Comparison of ENCODE assay signal across 9 cellular contexts in the genomic region with DNA sequence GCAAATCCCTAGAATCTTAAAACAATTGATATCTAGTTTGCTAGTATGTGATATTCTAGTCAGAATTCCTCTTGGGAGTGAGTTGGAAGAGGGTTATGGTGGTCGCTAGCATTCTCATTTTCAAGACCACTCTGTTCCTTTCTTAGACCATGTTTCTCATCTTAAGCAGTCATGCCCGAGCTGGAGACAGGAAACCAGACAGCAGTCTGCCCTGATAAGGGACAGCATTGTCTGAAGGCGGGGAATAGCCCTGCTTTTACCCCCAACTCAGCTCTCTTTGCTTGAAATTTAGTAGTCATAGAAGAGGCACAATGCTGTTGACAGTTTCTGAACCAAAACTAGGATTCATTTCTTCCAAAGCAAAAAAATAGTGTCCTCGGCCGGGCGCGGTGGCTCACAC. TPM values are rescaled to one million over a fixed set of nuclear protein-coding genes. Genes with fewer than 3 reads are reported as not detected.
DNase-seq lines count a peak whose midpoint lies in the region; ATAC-seq and TF ChIP-seq lines count a peak whose summit lies in the region.
"Had no signal": no experiment of that assay in that cellular context is flagged by ENCODE, and none has a peak within 500 bp of the region (broad histone marks: within the 10 kb centered on the region; RNA-seq: fewer than 3 reads in every experiment).

No MANE protein-coding gene starts in this region.

- peak overlapping the region; percentile 55 to 61 for H3K4me3 Mint-ChIP-seq in effector memory CD8-positive, alpha-beta T cell
- peak overlapping the region; percentile 74 for H3K4me3 Mint-ChIP-seq in natural killer cell treated with Interleukin-12 subunit alpha and Interleukin-12 subunit beta and Interleukin-15 and Interleukin-18, amount 100 ng/mL, for 72 hours

- H3K36me3 Mint-ChIP-seq in effector memory CD8-positive, alpha-beta T cell (ENCODE audit: insufficient read depth), result peaks cover 64% of the 10 kb centered on the region
- H3K36me3 Mint-ChIP-seq in natural killer cell treated with Interleukin-12 subunit alpha and Interleukin-12 subunit beta and Interleukin-15 and Interleukin-18, amount 100 ng/mL, for 72 hours, result peaks cover 5% of the 10 kb centered on the region

- H3K4me2 ChIP-seq in MM.1S (ENCODE audit: low read depth, low read length), result peak overlapping the region; percentile 82

- H4K20me1 ChIP-seq in MM.1S (ENCODE audit: insufficient read depth, low read length), result no peaks in the 10 kb centered on the region

- H3K9me3 ChIP-seq in MM.1S (replicated peaks; ENCODE audit: insufficient read depth, low read length), result no peaks in the 10 kb centered on the region

- no peak for ATAC-seq in effector memory CD8-positive, alpha-beta T cell (replicated peaks)
- no peak for ATAC-seq in natural killer cell treated with Interleukin-12 subunit alpha and Interleukin-12 subunit beta and Interleukin-15 and Interleukin-18, amount 100 ng/mL, for 72 hours

- TF ChIP-seq CTCF in 22Rv1 (IDR thresholded peaks at IDR 0.05), result no peak
- no peak for TF ChIP-seq CTCF in MM.1S (IDR thresholded peaks at IDR 0.05; ENCODE audit: low read length)

- peaks cover 52% of the 10 kb centered on the region for H3F3A ChIP-seq in MM.1S (ENCODE audit: insufficient read depth, low read length)

- peaks cover 62 to 82% of the 10 kb centered on the region in 2 donors for H3K4me1 Mint-ChIP-seq in effector memory CD8-positive, alpha-beta T cell (ENCODE audit: low read depth in 2 of 2)
- H3K4me1 Mint-ChIP-seq in natural killer cell treated with Interleukin-12 subunit alpha and Interleukin-12 subunit beta and Interleukin-15 and Interleukin-18, amount 100 ng/mL, for 72 hours (ENCODE audit: low read depth in 2 of 2), result peaks cover 67 to 80% of the 10 kb centered on the region in 2 donors

- H3K79me2 ChIP-seq in MM.1S (ENCODE audit: low read length), result peaks cover 96% of the 10 kb centered on the region

- peak overlapping the region; percentile 83 to 98 for H3K27ac Mint-ChIP-seq in effector memory CD8-positive, alpha-beta T cell
- H3K27ac Mint-ChIP-seq in natural killer cell treated with Interleukin-12 subunit alpha and Interleukin-12 subunit beta and Interleukin-15 and Interleukin-18, amount 100 ng/mL, for 72 hours, result peak overlapping the region; percentile 93 to 96

- 0 out of 2 replicates have a peak overlapping the region, but pooled peaks have one; percentile 73 for H3K9ac ChIP-seq in MM.1S (ENCODE audit: low read length)

- H3K4me1 ChIP-seq in MM.1S (ENCODE audit: low read length), result peaks cover 64% of the 10 kb centered on the region

- no peaks in the 10 kb centered on the region for H3K9me3 Mint-ChIP-seq in effector memory CD8-positive, alpha-beta T cell
- H3K9me3 Mint-ChIP-seq in natural killer cell treated with Interleukin-12 subunit alpha and Interleukin-12 subunit beta and Interleukin-15 and Interleukin-18, amount 100 ng/mL, for 72 hours, result no peaks in the 10 kb centered on the region

- peak overlapping the region; percentile 92 for H3K27ac ChIP-seq in 22Rv1
- peak overlapping the region; percentile 91; the same call in 1 of the 2 replicates for H3K27ac ChIP-seq in MM.1S (ENCODE audit: low read length)

- no peak overlapping the region for H2AFZ ChIP-seq in MM.1S (ENCODE audit: low read length)

- no peaks in the 10 kb centered on the region for H3K36me3 ChIP-seq in MM.1S (replicated peaks; ENCODE audit: insufficient read depth, low read length)

- 0 out of 2 replicates have a peak overlapping the region, but pooled peaks have one; percentile 14 for H3K4me3 ChIP-seq in MM.1S (ENCODE audit: low read length)

- H3K27me3 ChIP-seq in MM.1S (replicated peaks; ENCODE audit: insufficient read depth, low read length), result no peaks in the 10 kb centered on the region

- DNase-seq in MM.1S, result no peak
- DNase-seq in effector memory CD8-positive, alpha-beta T cell, result no peak
- no peak for DNase-seq in natural killer cell treated with Interleukin-12 subunit alpha and Interleukin-12 subunit beta and Interleukin-15 and Interleukin-18, amount 100 ng/mL, for 72 hours (ENCODE audit: low spot score)
- no peak for DNase-seq in inferior parietal cortex (ENCODE audit: extremely low spot score)
- no peak for DNase-seq in DMS79 (lab: John Stamatoyannopoulos, UW)
- no peak for DNase-seq in HT-29 (ENCODE audit: low spot score)
- DNase-seq in AG08395 (ENCODE audit: low spot score), result no peak
- DNase-seq: COR-L47 had no signal

- H3K9me2 ChIP-seq in MM.1S (replicated peaks; ENCODE audit: insufficient read depth, low read length), result no peaks in the 10 kb centered on the region

- H3K27me3 Mint-ChIP-seq in effector memory CD8-positive, alpha-beta T cell, result no peaks in the 10 kb centered on the region
- no peaks in the 10 kb centered on the region for H3K27me3 Mint-ChIP-seq in natural killer cell treated with Interleukin-12 subunit alpha and Interleukin-12 subunit beta and Interleukin-15 and Interleukin-18, amount 100 ng/mL, for 72 hours

RNA-seq across cellular contexts. Expression of a gene that starts 5.2 kb away (rescaled TPM):
- total RNA-seq in natural killer cell treated with Interleukin-12 subunit alpha and Interleukin-12 subunit beta and Interleukin-15 and Interleukin-18, amount 100 ng/mL, for 72 hours, result 10 to 100 TPM; 68.6 to 68.9 TPM
- 74.3 and 76.6 TPM in 2 replicates for total RNA-seq in HT-29 (2014; rRNA removed; shearing (Covaris generic))
